ENCODE assay signal across 14 cellular contexts in the genomic region with DNA sequence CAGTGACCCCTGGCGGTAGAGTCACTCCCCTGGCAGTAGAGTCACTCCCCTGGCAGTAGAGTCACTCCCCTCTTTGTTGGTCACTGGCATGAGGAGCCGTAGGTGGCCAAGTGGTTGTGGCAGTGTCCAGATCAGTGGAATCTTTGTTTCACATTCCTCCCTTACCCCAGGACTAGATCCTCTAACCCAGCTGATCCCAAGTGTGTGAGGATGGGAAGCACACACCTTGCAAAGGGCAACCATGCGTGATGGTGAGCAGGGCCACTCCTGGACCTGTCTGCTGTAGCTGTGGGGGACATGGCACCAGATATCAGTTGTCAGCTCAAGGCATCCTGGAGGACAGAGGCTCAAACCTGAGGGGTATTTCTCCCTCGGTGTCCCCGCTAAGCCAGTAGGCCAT. TPM values are rescaled to one million over a fixed set of nuclear protein-coding genes. Genes with fewer than 3 reads are reported as not detected.
DNase-seq lines count a peak whose midpoint lies in the region; ATAC-seq, FAIRE-seq and TF ChIP-seq lines count a peak whose summit lies in the region.
"Had no signal": no experiment of that assay in that cellular context is flagged by ENCODE, and none has a peak within 500 bp of the region (broad histone marks: within the 10 kb centered on the region; RNA-seq: fewer than 3 reads in every experiment).

No MANE protein-coding gene starts in this region.

- no peak for ATAC-seq in naive thymus-derived CD8-positive, alpha-beta T cell

- H3K27me3 ChIP-seq in bronchial epithelial cell (ENCODE audit: control insufficient read depth, insufficient read depth, low read length): no peaks in the 10 kb centered on the region
- H3K27me3 ChIP-seq: BLaER1 had no signal

- H3K36me3 ChIP-seq in bronchial epithelial cell (ENCODE audit: control insufficient read depth, insufficient read depth, low read length): no peaks in the 10 kb centered on the region
- H3K36me3 ChIP-seq: BLaER1, HAP-1 had no signal

- H3K4me3 ChIP-seq in bronchial epithelial cell (ENCODE audit: low read depth, low read length): no peak overlapping the region
- H3K4me3 ChIP-seq: BLaER1, GM23248, HAP-1 had no signal

- no peak overlapping the region for H3K4me3 Mint-ChIP-seq in naive thymus-derived CD8-positive, alpha-beta T cell
- H3K4me3 Mint-ChIP-seq in immature natural killer cell: no peak overlapping the region
- H3K4me3 Mint-ChIP-seq: CD4-positive, CD25-positive, alpha-beta regulatory T cell; IgD-negative memory B cell had no signal

- TF ChIP-seq CTCF in bronchial epithelial cell (IDR thresholded peaks at IDR 0.05; ENCODE audit: insufficient read depth, low read length, severe bottlenecking): no peak

- DNase-seq in activated effector memory CD4-positive, alpha-beta T cell treated with anti-CD3 and anti-CD28 coated beads, Interleukin-2, amount 50 U/mL, for 16 hours: peak; percentile 49
- DNase-seq in activated effector memory CD4-positive, alpha-beta T cell treated with Interleukin-2 at 50 U/mL for 16 hours: no peak
- DNase-seq in bronchial epithelial cell (ENCODE audit: low read depth) (no peak), mesenteric fat pad (ENCODE audit: low spot score) (peak; percentile 51), immature natural killer cell (no peak)
- no peak for DNase-seq in activated naive CD4-positive, alpha-beta T cell treated with anti-CD3 and anti-CD28 coated beads, Interleukin-2, amount 50 U/mL, for 16 hours
- no peak for DNase-seq in naive thymus-derived CD8-positive, alpha-beta T cell
- DNase-seq: 8988T; CD4-positive, CD25-positive, alpha-beta regulatory T cell; DMS 273 treated with DMSO at 0.1 percent for 48 hours; GM23248 had no signal

- POLR2A ChIA-PET in naive thymus-derived CD8-positive, alpha-beta T cell (lab: Charles Lee): no interaction called here

- no peak overlapping the region for H3K27ac Mint-ChIP-seq in naive thymus-derived CD8-positive, alpha-beta T cell
- no peak overlapping the region for H3K27ac Mint-ChIP-seq in immature natural killer cell
- H3K27ac Mint-ChIP-seq: CD4-positive, CD25-positive, alpha-beta regulatory T cell; IgD-negative memory B cell had no signal

- peak; percentile 73 for FAIRE-seq in bronchial epithelial cell (lab: Jason Lieb, UNC)

- no peaks in the 10 kb centered on the region for H3K4me1 Mint-ChIP-seq in naive thymus-derived CD8-positive, alpha-beta T cell
- no peaks in the 10 kb centered on the region for H3K4me1 Mint-ChIP-seq in immature natural killer cell
- H3K4me1 Mint-ChIP-seq: CD4-positive, CD25-positive, alpha-beta regulatory T cell had no signal

- H3K36me3 Mint-ChIP-seq in naive thymus-derived CD8-positive, alpha-beta T cell: peaks cover 0 to 2% (median 0%) of the 10 kb centered on the region in 3 donors
- H3K36me3 Mint-ChIP-seq in immature natural killer cell: no peaks in the 10 kb centered on the region

- peaks cover 0 to 5% (median 0%) of the 10 kb centered on the region in 9 donors for H3K9me3 Mint-ChIP-seq in naive thymus-derived CD8-positive, alpha-beta T cell
- peaks cover 0 to 2% (median 0%) of the 10 kb centered on the region in 6 donors for H3K9me3 Mint-ChIP-seq in immature natural killer cell
- H3K9me3 Mint-ChIP-seq: CD4-positive, CD25-positive, alpha-beta regulatory T cell; IgD-negative memory B cell had no signal

- H3K27me3 Mint-ChIP-seq in naive thymus-derived CD8-positive, alpha-beta T cell: peaks cover 0 to 1% (median 0%) of the 10 kb centered on the region in 5 donors
- H3K27me3 Mint-ChIP-seq in immature natural killer cell (ENCODE audit: low read depth in 3 of 3): peaks cover under 1 to 2% (median 1%) of the 10 kb centered on the region in 3 donors
- H3K27me3 Mint-ChIP-seq: CD4-positive, CD25-positive, alpha-beta regulatory T cell had no signal

RNA-seq across cellular contexts. Expression of a gene that starts 37.8 kb away (rescaled TPM):
- total RNA-seq in bronchial epithelial cell (23.4 and 32.8 TPM in 2 replicates), mesenteric fat pad (1.4 TPM)
- 1 to 10 TPM; 1.3 to 1.8 TPM for total RNA-seq in naive thymus-derived CD8-positive, alpha-beta T cell
- under 1 TPM; 0.60 to 0.75 (median 0.70) TPM for polyA plus RNA-seq in naive thymus-derived CD8-positive, alpha-beta T cell
- 1 to 10 TPM in 1 of 3 donors, under 1 TPM in 2; 0.19 to 2.4 (median 0.35) TPM for polyA plus RNA-seq in immature natural killer cell

Comparison
In these comparisons a context has a peak if more than half of its experiments do, and no peak if none do; other contexts are left out.
1. DNase-seq: peak in activated effector memory CD4-positive, alpha-beta T cell treated with anti-CD3 and anti-CD28 coated beads, Interleukin-2, amount 50 U/mL, for 16 hours (single experiment) and mesenteric fat pad (single experiment); none in activated effector memory CD4-positive, alpha-beta T cell treated with Interleukin-2 at 50 U/mL for 16 hours (single experiment), bronchial epithelial cell (single experiment), activated naive CD4-positive, alpha-beta T cell treated with anti-CD3 and anti-CD28 coated beads, Interleukin-2, amount 50 U/mL, for 16 hours (single experiment), naive thymus-derived CD8-positive, alpha-beta T cell (0 of 10) and immature natural killer cell (0 of 3).